8 cellular contexts compared by ENCODE assay signal in genomic region chr15:68278345-68279217, GRCh38. TPM values are rescaled to one million over a fixed set of nuclear protein-coding genes. Genes with fewer than 3 reads are reported as not detected.
A peak's percentile ranks its signal among the peaks of the same experiment; 100 is the strongest.
DNase-seq lines count a peak whose midpoint lies in the region; ATAC-seq, FAIRE-seq and TF ChIP-seq lines count a peak whose summit lies in the region.

No MANE protein-coding gene starts in this region.

- H3K79me1 ChIP-seq in mesenchymal stem cell (replicated peaks; ENCODE audit: low read length, poor library complexity, severe bottlenecking), result peaks cover 8% of the 10 kb centered on the region

- ATAC-seq in HG03521 (IDR thresholded peaks at IDR 0.05; ENCODE audit: unreplicated experiment) (peak; percentile 50), upper lobe of left lung (ENCODE audit: low FRiP score in 2 of 2) (no peak)

- peak overlapping the region in 1 of 2 experiments; percentile 79 for H2BK12ac ChIP-seq in mesenchymal stem cell (ENCODE audit: low read length in 2 of 2)

- peak overlapping the region; percentile 95 for H4K8ac ChIP-seq in mesenchymal stem cell (ENCODE audit: low read length)

- peak overlapping the region; percentile 97 to 99 for H3K18ac ChIP-seq in mesenchymal stem cell (ENCODE audit: low read depth in 1 of 2, low read length in 2 of 2)

- H3K27ac ChIP-seq in mesenchymal stem cell (ENCODE audit: low read length, poor library complexity, severe bottlenecking), result peak overlapping the region; percentile 84
- peak overlapping the region; percentile 94 to 99 (median 96) for H3K27ac ChIP-seq in upper lobe of left lung

- H3K23ac ChIP-seq in mesenchymal stem cell (ENCODE audit: low read length in 2 of 2), result peak overlapping the region; percentile 67 to 96

- peak overlapping the region; percentile 30 for H2AK5ac ChIP-seq in mesenchymal stem cell (ENCODE audit: low read length, severe bottlenecking)

- peak overlapping the region; percentile 93 for H4K91ac ChIP-seq in mesenchymal stem cell (ENCODE audit: low read length)

- H2AFZ ChIP-seq in mesenchymal stem cell (ENCODE audit: low read depth, low read length), result peak overlapping the region; percentile 7

- H3K4me2 ChIP-seq in mesenchymal stem cell (ENCODE audit: low read length, poor library complexity, severe bottlenecking), result peak overlapping the region; percentile 88

- FAIRE-seq in H54 (lab: Jason Lieb, UNC), result no peak

- H2BK120ac ChIP-seq in mesenchymal stem cell (ENCODE audit: low read depth, low read length), result peak overlapping the region; percentile 64

- H3K9me3 ChIP-seq in mesenchymal stem cell (ENCODE audit: control insufficient read depth, low read length) (no peaks in the 10 kb centered on the region), upper lobe of left lung (no peaks in the 10 kb centered on the region)

- WGBS in mesenchymal stem cell, result under 1% methylated on average over 41 of the region's 42 CpGs
- 2 to 3% methylated on average over 19 to 31 of the region's 42 CpGs for WGBS in upper lobe of left lung, 2 donors

- no peak for TF ChIP-seq EP300 in upper lobe of left lung (IDR thresholded peaks at IDR 0.05)

- H3K14ac ChIP-seq in mesenchymal stem cell (ENCODE audit: low read length in 2 of 2), result peak overlapping the region in 1 of 2 experiments; percentile 99

- peak overlapping the region; percentile 83 to 98 for H3K4ac ChIP-seq in mesenchymal stem cell (ENCODE audit: low read depth in 1 of 2, low read length in 2 of 2)

- TF ChIP-seq POLR2A in upper lobe of left lung (IDR thresholded peaks at IDR 0.05) (no peak), H54 (IDR thresholded peaks at IDR 0.05; ENCODE audit: low read depth, low read length) (no peak)

- H3K27me3 ChIP-seq in mesenchymal stem cell (ENCODE audit: control insufficient read depth in 1 of 2, insufficient read depth in 1 of 2, low read length in 2 of 2) (no peaks in the 10 kb centered on the region), upper lobe of left lung (no peaks in the 10 kb centered on the region)

- peak; percentile 56 for TF ChIP-seq CTCF in choroid plexus epithelial cell (conservative IDR thresholded peaks at IDR 0.05; ENCODE audit: low read depth, low read length)
- TF ChIP-seq CTCF in upper lobe of left lung (IDR thresholded peaks at IDR 0.05), result peak in 2 of 6 experiments; percentile 15 to 45

- H3K4me3 ChIP-seq in choroid plexus epithelial cell (ENCODE audit: low read depth, low read length) (peak overlapping the region; percentile 94), mesenchymal stem cell (ENCODE audit: insufficient read depth in 1 of 2, low read depth in 1 of 2, low read length in 2 of 2) (peak overlapping the region; percentile 90 to 98), upper lobe of left lung (peak overlapping the region; percentile 69 to 95 (median 87))

- H3K36me3 ChIP-seq in mesenchymal stem cell (ENCODE audit: control insufficient read depth in 1 of 2, insufficient read depth in 2 of 2, low read depth in 1 of 2, low read length in 2 of 2), result peaks cover 0 to 12% of the 10 kb centered on the region in 2 experiments
- no peaks in the 10 kb centered on the region for H3K36me3 ChIP-seq in upper lobe of left lung

- H3K9ac ChIP-seq in mesenchymal stem cell (ENCODE audit: low read length), result peak overlapping the region; percentile 99

- H3K4me1 ChIP-seq in mesenchymal stem cell (ENCODE audit: control insufficient read depth, insufficient read depth, low read depth, low read length) (peaks cover 3% of the 10 kb centered on the region), upper lobe of left lung (peaks cover 44 to 66% (median 59%) of the 10 kb centered on the region in 4 donors)

- peak overlapping the region; percentile 87 for H2BK15ac ChIP-seq in mesenchymal stem cell (ENCODE audit: low read depth, poor library complexity, severe bottlenecking)

- peak; percentile 27 for DNase-seq in NCI-H345 (lab: John Stamatoyannopoulos, UW)
- no peak for DNase-seq in NCI-H345 treated with DMSO at 0.1 percent for 48 hours (lab: John Stamatoyannopoulos, UW; ENCODE audit: unreplicated experiment)
- DNase-seq in SHP77 treated with DMSO at 0.1 percent for 48 hours (lab: John Stamatoyannopoulos, UW), result peak; percentile 37
- DNase-seq in choroid plexus epithelial cell (ENCODE audit: low read depth), result peak; percentile 47
- peak; percentile 82 for DNase-seq in mesenchymal stem cell
- peak in 1 of 2 donors; percentile 54 for DNase-seq in upper lobe of left lung
- DNase-seq in H54 (ENCODE audit: insufficient read length, low spot score), result no peak

- H2BK5ac ChIP-seq in mesenchymal stem cell (ENCODE audit: low read depth, low read length, poor library complexity, severe bottlenecking), result peak overlapping the region; percentile 45

RNA-seq across cellular contexts. Expression of gene FEM1B, which starts 1.0 kb away (rescaled TPM):
- polyA plus RNA-seq in mesenchymal stem cell (2013, experiment 1 of 2), result 28.3 TPM
- 28.2 TPM for polyA plus RNA-seq in mesenchymal stem cell (2013, experiment 2 of 2)
- 10 to 100 TPM; 16.0 to 58.8 (median 36.9) TPM for total RNA-seq in upper lobe of left lung

RNA-seq across cellular contexts. Expression of gene CLN6, which starts 49.1 kb away (rescaled TPM):
- polyA plus RNA-seq in mesenchymal stem cell (2013, experiment 1 of 2), result 23.5 TPM
- 23.2 TPM for polyA plus RNA-seq in mesenchymal stem cell (2013, experiment 2 of 2)
- 10 to 100 TPM; 19.4 to 48.3 (median 28.7) TPM for total RNA-seq in upper lobe of left lung

Comparison
In these comparisons a context has a peak if more than half of its experiments do, and no peak if none do; other contexts are left out.
1. DNase-seq: peak in NCI-H345 (single experiment), SHP77 treated with DMSO at 0.1 percent for 48 hours (single experiment), choroid plexus epithelial cell (single experiment) and mesenchymal stem cell (single experiment); none in NCI-H345 treated with DMSO at 0.1 percent for 48 hours (single experiment) and H54 (single experiment).
2. Peak in every context shown above with its lines, with median percentiles within 50 percentile points of each other: H3K4me3 ChIP-seq.